In the genomic region with DNA sequence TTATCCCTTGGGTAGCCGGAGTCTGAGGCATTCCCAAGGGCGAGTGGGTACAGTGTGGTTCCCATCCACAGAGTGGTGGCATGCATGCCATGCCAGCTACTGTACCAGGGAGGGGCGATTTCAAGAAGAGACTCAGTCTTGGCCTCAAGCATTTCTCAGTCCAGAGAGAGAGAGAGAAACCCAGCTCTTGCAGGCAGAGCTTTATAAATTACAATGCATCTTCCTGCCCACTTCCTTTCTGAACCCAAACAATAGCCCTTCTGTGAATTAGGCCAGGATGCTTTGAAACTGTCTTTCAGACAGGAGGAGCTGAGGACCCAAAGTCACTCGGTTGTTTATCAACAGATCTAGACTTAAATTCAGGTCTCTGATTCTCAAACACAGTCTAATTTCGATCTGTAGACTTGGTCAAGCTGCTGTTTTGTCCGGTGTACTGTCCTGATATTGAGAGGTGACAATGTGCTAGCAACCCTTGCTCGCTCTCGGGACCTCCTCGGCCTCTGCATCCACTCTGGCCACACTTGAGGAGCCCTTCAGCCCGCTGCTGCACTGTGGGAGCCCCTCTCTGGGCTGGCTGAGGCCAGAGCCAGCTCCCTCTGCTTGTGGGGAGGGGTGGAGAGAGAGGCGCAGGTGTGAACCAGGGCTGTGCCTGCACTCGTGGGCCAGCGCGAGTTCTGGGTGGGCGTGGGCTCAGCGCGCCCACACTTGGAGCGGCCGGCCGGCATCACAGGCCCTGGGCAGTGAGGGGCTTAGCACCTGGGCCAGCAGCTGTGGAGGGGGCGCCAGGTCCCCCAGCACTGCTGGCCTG, we compare ENCODE assay signal across 24 cellular contexts.
DNase-seq lines count a peak whose midpoint lies in the region; ATAC-seq and TF ChIP-seq lines count a peak whose summit lies in the region.
"Had no signal": no experiment of that assay in that cellular context is flagged by ENCODE, and none has a peak within 500 bp of the region (broad histone marks: within the 10 kb centered on the region; RNA-seq: fewer than 3 reads in every experiment).

No MANE protein-coding gene starts in this region.

- in situ Hi-C loops in mammary epithelial cell (cut with MboI; ENCODE audit: low sequenced_read_pairs in 2 of 2), result loop anchor here in 1 of 2 donors (10.0 kb wide), 1 partner anchor 56 kb away; no protein-coding TSS in a partner anchor

- CTCF ChIA-PET in mammary epithelial cell (lab: Charles Lee; ENCODE audit: low non-redundant PET) (interaction anchor here (0.7 kb wide), 1 partner anchor 356 kb away, joined by 3 read pairs; no protein-coding TSS in a partner anchor), Caco-2 (lab: Charles Lee) (no interaction called here)

- intact Hi-C loops in mammary epithelial cell (cut with micrococcal nuclease) (no loop called here), breast epithelium (cut with DNase I; ENCODE audit: low total_unique reads) (loop anchor here (10.0 kb wide), 1 partner anchor 1486 kb away; no protein-coding TSS in a partner anchor), psoas muscle (cut with DNase I) (no loop called here), Caco-2 (cut with micrococcal nuclease; ENCODE audit: unreplicated experiment) (no loop called here)

- no peak for TF ChIP-seq POLR2A in breast epithelium (IDR thresholded peaks at IDR 0.05)

- H3K4me2 ChIP-seq in mammary epithelial cell (ENCODE audit: insufficient read depth, low read depth, low read length), result peak overlapping the region; percentile 29
- H3K4me2 ChIP-seq: GM23338 had no signal

- H3K4me1 ChIP-seq in mammary epithelial cell (ENCODE audit: insufficient read depth, low read length) (peaks cover 34% of the 10 kb centered on the region), breast epithelium (no peaks in the 10 kb centered on the region), psoas muscle (peaks cover 13% of the 10 kb centered on the region), Caco-2 (no peaks in the 10 kb centered on the region)

- BruUV-seq in mammary epithelial cell (replicated peaks; lab: Mats Ljungman, UMichigan) (no TSS peak), Caco-2 (replicated peaks; lab: Mats Ljungman, UMichigan) (no TSS peak)

- H3K27ac Mint-ChIP-seq in Caco-2 (ENCODE audit: unreplicated experiment), result no peak overlapping the region
- no peak overlapping the region for H3K27ac Mint-ChIP-seq in stimulated activated naive CD8-positive, alpha-beta T cell treated with anti-CD3 and anti-CD28 coated beads, Interleukin-15, amount 100 ng/mL, for 72 hours
- H3K27ac Mint-ChIP-seq: GM23338, HFFc6 had no signal

- no peaks in the 10 kb centered on the region for H3K36me3 Mint-ChIP-seq in Caco-2 (ENCODE audit: insufficient read depth, unreplicated experiment)

- peak overlapping the region; percentile 58 for H2AFZ ChIP-seq in mammary epithelial cell (ENCODE audit: low read depth, low read length)
- H2AFZ ChIP-seq: GM23338 had no signal

- WGBS in mammary epithelial cell (ENCODE audit: low coverage, missing lambda C conversion rate), result 38% methylated on average over 10 of the region's 21 CpGs
- WGBS in psoas muscle, 3 donors, result 77 to 89% (median 83%) methylated on average over 20 to 21 of the region's 21 CpGs

- peaks cover 13% of the 10 kb centered on the region for H3K27me3 Mint-ChIP-seq in Caco-2 (ENCODE audit: insufficient read depth, unreplicated experiment)
- H3K27me3 Mint-ChIP-seq in stimulated activated naive CD8-positive, alpha-beta T cell treated with anti-CD3 and anti-CD28 coated beads, Interleukin-15, amount 100 ng/mL, for 72 hours, result peaks cover 16% of the 10 kb centered on the region

- H3K9me3 Mint-ChIP-seq in Caco-2 (ENCODE audit: unreplicated experiment), result no peaks in the 10 kb centered on the region
- H3K9me3 Mint-ChIP-seq in stimulated activated naive CD8-positive, alpha-beta T cell treated with anti-CD3 and anti-CD28 coated beads, Interleukin-15, amount 100 ng/mL, for 72 hours, result peaks cover 7 to 8% of the 10 kb centered on the region in 2 donors

- H3K36me3 ChIP-seq in mammary epithelial cell (ENCODE audit: insufficient read depth, low read length) (no peaks in the 10 kb centered on the region), breast epithelium (no peaks in the 10 kb centered on the region), psoas muscle (ENCODE audit: insufficient read depth in 1 of 2, low read depth in 1 of 2) (no peaks in the 10 kb centered on the region), Caco-2 (ENCODE audit: control insufficient read depth, insufficient read depth, low read length) (no peaks in the 10 kb centered on the region)
- H3K36me3 ChIP-seq: MG63 had no signal

- DNase-seq in mammary epithelial cell, result peak; percentile 52
- DNase-seq in breast epithelium (ENCODE audit: low spot score in 2 of 2), result no peak
- peak; percentile 57 for DNase-seq in foreskin melanocyte
- DNase-seq in psoas muscle, result no peak
- DNase-seq in Caco-2, result no peak
- DNase-seq in stimulated activated naive CD8-positive, alpha-beta T cell treated with anti-CD3 and anti-CD28 coated beads, Interleukin-15, amount 100 ng/mL, for 72 hours, result no peak
- DNase-seq: DMS153, H9, HFFc6, IMR-90, KG1, MG63, NCI-H1048, NCI-H1417 treated with DMSO at 0.1 percent for 48 hours, NCI-H1694 treated with DMSO at 0.1 percent for 48 hours, NCI-H2081, NCI-H226, NCI-H510A, NCI-H69, SHP77 treated with DMSO at 0.1 percent for 48 hours had no signal

- H3K4me3 Mint-ChIP-seq in Caco-2 (ENCODE audit: unreplicated experiment), result no peak overlapping the region
- no peak overlapping the region for H3K4me3 Mint-ChIP-seq in stimulated activated naive CD8-positive, alpha-beta T cell treated with anti-CD3 and anti-CD28 coated beads, Interleukin-15, amount 100 ng/mL, for 72 hours
- H3K4me3 Mint-ChIP-seq: GM23338, H9, HFFc6 had no signal

- TF ChIP-seq CTCF in mammary epithelial cell (conservative IDR thresholded peaks at IDR 0.05 in 1 of 2, IDR thresholded peaks at IDR 0.05 in 1 of 2; ENCODE audit: extremely low read depth in 1 of 2, insufficient read depth in 1 of 2, low read depth in 1 of 2, low read length in 2 of 2), result no peak
- TF ChIP-seq CTCF in breast epithelium (IDR thresholded peaks at IDR 0.05), result no peak
- no peak for TF ChIP-seq CTCF in psoas muscle (IDR thresholded peaks at IDR 0.05)
- no peak for TF ChIP-seq CTCF in Caco-2 (IDR thresholded peaks at IDR 0.05; ENCODE audit: insufficient read depth in 1 of 2, low read depth in 1 of 2, low read length in 1 of 2, severe bottlenecking in 1 of 2, unreplicated experiment in 1 of 2)

- POLR2A ChIA-PET in Caco-2 (lab: Charles Lee), result no interaction called here

- H3K27ac ChIP-seq in mammary epithelial cell (ENCODE audit: insufficient read depth, low read depth, low read length) (peak overlapping the region; percentile 19), breast epithelium (peak overlapping the region in 1 of 2 donors; percentile 63), psoas muscle (peak overlapping the region; percentile 36)
- H3K27ac ChIP-seq: SK-N-MC had no signal

- H3K9ac ChIP-seq in mammary epithelial cell (ENCODE audit: insufficient read depth, low read length), result no peak overlapping the region

- no peaks in the 10 kb centered on the region for H3K4me1 Mint-ChIP-seq in Caco-2 (ENCODE audit: low read depth, unreplicated experiment)
- no peaks in the 10 kb centered on the region for H3K4me1 Mint-ChIP-seq in stimulated activated naive CD8-positive, alpha-beta T cell treated with anti-CD3 and anti-CD28 coated beads, Interleukin-15, amount 100 ng/mL, for 72 hours
- H3K4me1 Mint-ChIP-seq: GM23338, H9 had no signal

- no peaks in the 10 kb centered on the region for H3K27me3 ChIP-seq in mammary epithelial cell (ENCODE audit: insufficient read depth, low read length)
- no peaks in the 10 kb centered on the region for H3K27me3 ChIP-seq in breast epithelium
- no peaks in the 10 kb centered on the region for H3K27me3 ChIP-seq in psoas muscle (ENCODE audit: insufficient read depth in 3 of 3, low read length in 2 of 3)
- no peaks in the 10 kb centered on the region for H3K27me3 ChIP-seq in Caco-2 (replicated peaks; ENCODE audit: control insufficient read depth, insufficient read depth, low read length)

- dilution Hi-C loops in mammary epithelial cell (cut with HindIII; ENCODE audit: low sequenced_read_pairs), result no loop called here

- no peaks in the 10 kb centered on the region for H3K9me3 ChIP-seq in mammary epithelial cell (replicated peaks; ENCODE audit: insufficient read depth, low read length)
- H3K9me3 ChIP-seq in breast epithelium, result peaks cover 0 to 4% of the 10 kb centered on the region in 2 donors
- H3K9me3 ChIP-seq in psoas muscle, result no peaks in the 10 kb centered on the region
- H3K9me3 ChIP-seq in Caco-2, result 0 out of 2 replicates have a peak, but pooled peaks cover 4% of the 10 kb centered on the region
- H3K9me3 ChIP-seq: MG63 had no signal

- H4K20me1 ChIP-seq in mammary epithelial cell (ENCODE audit: insufficient read depth, low read length), result no peaks in the 10 kb centered on the region

- ATAC-seq in psoas muscle (no peak), GM19397 (IDR thresholded peaks at IDR 0.05; ENCODE audit: unreplicated experiment) (no peak)
- ATAC-seq in stimulated activated naive CD8-positive, alpha-beta T cell treated with anti-CD3 and anti-CD28 coated beads, Interleukin-15, amount 100 ng/mL, for 72 hours, result no peak
- ATAC-seq: GM23338, Panc1 had no signal

- H3K79me2 ChIP-seq in mammary epithelial cell (ENCODE audit: insufficient read depth, low read length), result no peaks in the 10 kb centered on the region

- no peak overlapping the region for H3K4me3 ChIP-seq in mammary epithelial cell (replicated peaks in 1 of 3; ENCODE audit: insufficient read depth in 1 of 3, low read depth in 2 of 3, low read length in 3 of 3)
- no peak overlapping the region for H3K4me3 ChIP-seq in breast epithelium
- no peak overlapping the region for H3K4me3 ChIP-seq in psoas muscle
- H3K4me3 ChIP-seq in Caco-2 (ENCODE audit: low read depth, low read length), result no peak overlapping the region
- H3K4me3 ChIP-seq: GM23338, MG63, SK-N-MC had no signal

Comparison
In these comparisons a context has a peak if more than half of its experiments do, and no peak if none do; other contexts are left out.
1. DNase-seq: peak in mammary epithelial cell (single experiment) and foreskin melanocyte (single experiment); none in breast epithelium (0 of 2), psoas muscle (0 of 2), Caco-2 (0 of 2) and stimulated activated naive CD8-positive, alpha-beta T cell treated with anti-CD3 and anti-CD28 coated beads, Interleukin-15, amount 100 ng/mL, for 72 hours (0 of 2).